Comparison of ENCODE assay signal across 22 cellular contexts in the genomic region with DNA sequence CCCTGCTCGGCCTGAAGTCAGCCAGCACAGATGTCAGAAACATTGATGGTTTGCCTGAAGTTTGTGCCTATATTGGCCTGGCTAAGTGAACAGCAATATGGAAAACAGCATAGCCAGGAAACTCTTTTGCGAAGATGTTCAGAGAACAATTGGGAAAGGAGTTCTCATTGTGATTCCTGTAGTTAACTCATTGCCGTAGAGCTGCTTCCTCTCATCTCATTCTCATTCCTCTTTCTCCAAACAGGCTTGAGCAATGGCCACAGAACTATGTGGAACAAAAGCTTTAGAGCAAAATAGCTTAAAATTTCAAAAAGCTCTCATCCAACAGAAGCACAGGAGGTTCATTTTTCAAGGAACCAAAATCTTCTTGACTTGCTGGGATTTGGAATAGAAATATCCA.
"Had no signal": no experiment of that assay in that cellular context is flagged by ENCODE, and none has a peak within 500 bp of the region (broad histone marks: within the 10 kb centered on the region; RNA-seq: fewer than 3 reads in every experiment).

No MANE protein-coding gene starts in this region.

- H3K4me1 ChIP-seq: Peyer's patch, SJCRH30 had no signal

- H3K27me3 Mint-ChIP-seq: IgD-negative memory B cell had no signal

- H3K36me3 Mint-ChIP-seq: IgD-negative memory B cell had no signal

- FAIRE-seq: K562 had no signal

- H3K27me3 ChIP-seq: Peyer's patch, SJCRH30 had no signal

- H3K9ac ChIP-seq: KMS-11 had no signal

- H3K4me2 ChIP-seq: KMS-11, PC-9 had no signal

- H3K4me3 ChIP-seq: K562, MG63, PC-9, Peyer's patch, SJCRH30 had no signal

- H3K4me1 Mint-ChIP-seq: IgD-negative memory B cell had no signal

- DNase-seq: MG63, NCI-H1092, NCI-H1105 treated with DMSO at 0.1 percent for 48 hours, NCI-H1417 treated with DMSO at 0.1 percent for 48 hours, NCI-H146, NCI-H1694 treated with DMSO at 0.1 percent for 48 hours, NCI-H1930, NCI-H2081, NCI-H2107, NCI-H226, NCI-H446, NCI-H510A, NCI-H69, NCI-H774, OCI-M1, PC-9, Peyer's patch, SHP77 treated with DMSO at 0.1 percent for 48 hours, SJCRH30 had no signal

- H3K4me3 Mint-ChIP-seq: IgD-negative memory B cell had no signal

- H3K9me3 ChIP-seq: MG63, Peyer's patch, SJCRH30 had no signal

- H2AFZ ChIP-seq: PC-9 had no signal

- H3K27ac Mint-ChIP-seq: IgD-negative memory B cell had no signal

- H3K27ac ChIP-seq: KMS-11, PC-9, Peyer's patch, SJCRH30 had no signal

- H3K36me3 ChIP-seq: MG63, Peyer's patch, SJCRH30 had no signal
